In the genomic region with DNA sequence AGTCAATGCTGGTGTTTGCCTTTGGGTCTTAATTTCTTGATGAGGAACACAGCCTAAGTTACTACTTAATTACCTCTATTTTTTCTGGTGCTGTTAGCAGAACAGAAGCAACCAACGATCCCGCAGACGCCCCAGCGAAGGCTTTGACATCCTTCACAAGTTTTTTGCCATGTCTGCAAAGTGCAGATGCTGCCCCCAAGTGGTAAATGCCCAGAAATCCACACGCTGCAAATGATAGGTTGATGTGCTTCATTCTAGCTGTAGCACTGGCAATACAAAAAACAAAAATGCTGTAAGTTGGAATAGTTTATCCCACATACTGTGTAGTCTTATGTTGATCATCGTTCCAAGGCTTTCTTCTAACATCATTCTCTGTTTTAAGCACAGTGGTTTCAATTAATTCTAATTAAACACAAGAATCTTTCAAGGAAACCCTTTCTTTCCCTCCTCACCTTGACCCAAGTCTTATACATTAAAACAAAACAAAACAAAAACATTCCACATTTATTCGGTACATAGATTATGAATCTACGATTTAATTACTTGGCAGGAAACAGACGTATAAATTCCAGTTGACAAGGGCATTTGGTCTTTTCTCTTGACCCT, we compare ENCODE assay signal across 1 cellular context.
TF ChIP-seq lines count a peak whose summit lies in the region.

No MANE protein-coding gene starts in this region.

TF ChIP-seq in WTC11, 78 proteins besides CTCF, POLR2A, EP300 and RAD21 (continued from another document):
- TF ChIP-seq ZNF263 (CRISPR knock-in tag; IDR thresholded peaks at IDR 0.05; ENCODE audit: low read depth) (no peak), MYBL2 (CRISPR knock-in tag; IDR thresholded peaks at IDR 0.05) (no peak), NFYB (CRISPR knock-in tag; conservative IDR thresholded peaks at IDR 0.05; ENCODE audit: low read depth) (no peak), OVOL2 (CRISPR knock-in tag; IDR thresholded peaks at IDR 0.05; ENCODE audit: borderline replicate concordance) (no peak)
- TF ChIP-seq, protein P1, sequence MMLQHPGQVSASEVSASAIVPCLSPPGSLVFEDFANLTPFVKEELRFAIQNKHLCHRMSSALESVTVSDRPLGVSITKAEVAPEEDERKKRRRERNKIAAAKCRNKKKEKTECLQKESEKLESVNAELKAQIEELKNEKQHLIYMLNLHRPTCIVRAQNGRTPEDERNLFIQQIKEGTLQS (CRISPR knock-in tag; conservative IDR thresholded peaks at IDR 0.05), result no peak
